In the genomic region with DNA sequence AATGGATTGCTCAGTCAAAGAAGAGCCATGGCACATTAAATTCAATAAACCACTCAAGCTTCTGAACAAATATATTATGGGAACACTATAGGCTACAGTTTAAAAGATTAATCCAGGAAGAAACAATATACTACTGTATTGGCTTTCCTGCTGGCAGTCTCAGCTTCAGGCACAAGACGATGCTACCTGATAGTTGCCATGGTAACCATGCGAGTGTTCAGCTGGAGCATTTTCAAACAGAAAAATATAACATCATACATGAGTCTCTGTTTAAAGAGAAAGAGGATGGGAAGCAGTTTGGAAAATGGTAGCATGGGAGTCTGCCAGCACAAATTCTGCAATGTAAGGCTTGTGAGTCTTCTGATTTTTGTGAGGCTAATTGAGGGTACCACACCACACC, we compare ENCODE assay signal across 1 cellular context.
TF ChIP-seq lines count a peak whose summit lies in the region.

No MANE protein-coding gene starts in this region.

TF ChIP-seq in neural cell, 6 proteins besides CTCF, POLR2A, EP300 and RAD21 (continued from another document):
- TF ChIP-seq, protein P1, sequence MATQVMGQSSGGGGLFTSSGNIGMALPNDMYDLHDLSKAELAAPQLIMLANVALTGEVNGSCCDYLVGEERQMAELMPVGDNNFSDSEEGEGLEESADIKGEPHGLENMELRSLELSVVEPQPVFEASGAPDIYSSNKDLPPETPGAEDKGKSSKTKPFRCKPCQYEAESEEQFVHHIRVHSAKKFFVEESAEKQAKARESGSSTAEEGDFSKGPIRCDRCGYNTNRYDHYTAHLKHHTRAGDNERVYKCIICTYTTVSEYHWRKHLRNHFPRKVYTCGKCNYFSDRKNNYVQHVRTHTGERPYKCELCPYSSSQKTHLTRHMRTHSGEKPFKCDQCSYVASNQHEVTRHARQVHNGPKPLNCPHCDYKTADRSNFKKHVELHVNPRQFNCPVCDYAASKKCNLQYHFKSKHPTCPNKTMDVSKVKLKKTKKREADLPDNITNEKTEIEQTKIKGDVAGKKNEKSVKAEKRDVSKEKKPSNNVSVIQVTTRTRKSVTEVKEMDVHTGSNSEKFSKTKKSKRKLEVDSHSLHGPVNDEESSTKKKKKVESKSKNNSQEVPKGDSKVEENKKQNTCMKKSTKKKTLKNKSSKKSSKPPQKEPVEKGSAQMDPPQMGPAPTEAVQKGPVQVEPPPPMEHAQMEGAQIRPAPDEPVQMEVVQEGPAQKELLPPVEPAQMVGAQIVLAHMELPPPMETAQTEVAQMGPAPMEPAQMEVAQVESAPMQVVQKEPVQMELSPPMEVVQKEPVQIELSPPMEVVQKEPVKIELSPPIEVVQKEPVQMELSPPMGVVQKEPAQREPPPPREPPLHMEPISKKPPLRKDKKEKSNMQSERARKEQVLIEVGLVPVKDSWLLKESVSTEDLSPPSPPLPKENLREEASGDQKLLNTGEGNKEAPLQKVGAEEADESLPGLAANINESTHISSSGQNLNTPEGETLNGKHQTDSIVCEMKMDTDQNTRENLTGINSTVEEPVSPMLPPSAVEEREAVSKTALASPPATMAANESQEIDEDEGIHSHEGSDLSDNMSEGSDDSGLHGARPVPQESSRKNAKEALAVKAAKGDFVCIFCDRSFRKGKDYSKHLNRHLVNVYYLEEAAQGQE (IDR thresholded peaks at IDR 0.05; ENCODE audit: borderline replicate concordance), result no peak
- TF ChIP-seq MXI1 (conservative IDR thresholded peaks at IDR 0.05; ENCODE audit: poor library complexity, severe bottlenecking) (peak; percentile 50), SMC3 (conservative IDR thresholded peaks at IDR 0.05; ENCODE audit: poor library complexity) (peak; percentile 27), TAF1 (IDR thresholded peaks at IDR 0.05; ENCODE audit: low read depth) (no peak)
